1 cellular context compared by ENCODE assay signal in the genomic region with DNA sequence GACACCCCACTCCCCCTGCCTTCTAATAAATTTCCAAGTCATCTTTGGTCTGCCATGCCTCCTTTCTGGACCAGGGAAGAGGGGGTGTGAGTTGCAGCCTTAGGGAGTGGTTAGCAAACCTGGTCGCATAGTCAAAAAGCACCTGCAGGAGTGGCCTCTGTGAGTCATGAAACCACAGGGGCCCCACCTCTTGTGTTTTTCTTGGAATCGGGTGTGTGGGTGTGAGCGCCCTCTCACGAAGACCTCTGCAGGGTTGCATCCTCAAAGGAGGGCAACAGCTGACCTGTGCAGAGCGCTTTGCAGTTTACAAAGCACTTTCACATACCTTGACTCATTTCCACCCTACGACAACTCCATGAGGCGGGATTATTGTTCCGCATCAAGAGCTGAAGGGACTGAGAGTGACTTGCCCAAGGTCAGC.
TF ChIP-seq lines count a peak whose summit lies in the region.

No MANE protein-coding gene starts in this region.

TF ChIP-seq in GM12878, 131 proteins besides CTCF, POLR2A, EP300 and RAD21 (continued from another document):
- TF ChIP-seq, protein P1, sequence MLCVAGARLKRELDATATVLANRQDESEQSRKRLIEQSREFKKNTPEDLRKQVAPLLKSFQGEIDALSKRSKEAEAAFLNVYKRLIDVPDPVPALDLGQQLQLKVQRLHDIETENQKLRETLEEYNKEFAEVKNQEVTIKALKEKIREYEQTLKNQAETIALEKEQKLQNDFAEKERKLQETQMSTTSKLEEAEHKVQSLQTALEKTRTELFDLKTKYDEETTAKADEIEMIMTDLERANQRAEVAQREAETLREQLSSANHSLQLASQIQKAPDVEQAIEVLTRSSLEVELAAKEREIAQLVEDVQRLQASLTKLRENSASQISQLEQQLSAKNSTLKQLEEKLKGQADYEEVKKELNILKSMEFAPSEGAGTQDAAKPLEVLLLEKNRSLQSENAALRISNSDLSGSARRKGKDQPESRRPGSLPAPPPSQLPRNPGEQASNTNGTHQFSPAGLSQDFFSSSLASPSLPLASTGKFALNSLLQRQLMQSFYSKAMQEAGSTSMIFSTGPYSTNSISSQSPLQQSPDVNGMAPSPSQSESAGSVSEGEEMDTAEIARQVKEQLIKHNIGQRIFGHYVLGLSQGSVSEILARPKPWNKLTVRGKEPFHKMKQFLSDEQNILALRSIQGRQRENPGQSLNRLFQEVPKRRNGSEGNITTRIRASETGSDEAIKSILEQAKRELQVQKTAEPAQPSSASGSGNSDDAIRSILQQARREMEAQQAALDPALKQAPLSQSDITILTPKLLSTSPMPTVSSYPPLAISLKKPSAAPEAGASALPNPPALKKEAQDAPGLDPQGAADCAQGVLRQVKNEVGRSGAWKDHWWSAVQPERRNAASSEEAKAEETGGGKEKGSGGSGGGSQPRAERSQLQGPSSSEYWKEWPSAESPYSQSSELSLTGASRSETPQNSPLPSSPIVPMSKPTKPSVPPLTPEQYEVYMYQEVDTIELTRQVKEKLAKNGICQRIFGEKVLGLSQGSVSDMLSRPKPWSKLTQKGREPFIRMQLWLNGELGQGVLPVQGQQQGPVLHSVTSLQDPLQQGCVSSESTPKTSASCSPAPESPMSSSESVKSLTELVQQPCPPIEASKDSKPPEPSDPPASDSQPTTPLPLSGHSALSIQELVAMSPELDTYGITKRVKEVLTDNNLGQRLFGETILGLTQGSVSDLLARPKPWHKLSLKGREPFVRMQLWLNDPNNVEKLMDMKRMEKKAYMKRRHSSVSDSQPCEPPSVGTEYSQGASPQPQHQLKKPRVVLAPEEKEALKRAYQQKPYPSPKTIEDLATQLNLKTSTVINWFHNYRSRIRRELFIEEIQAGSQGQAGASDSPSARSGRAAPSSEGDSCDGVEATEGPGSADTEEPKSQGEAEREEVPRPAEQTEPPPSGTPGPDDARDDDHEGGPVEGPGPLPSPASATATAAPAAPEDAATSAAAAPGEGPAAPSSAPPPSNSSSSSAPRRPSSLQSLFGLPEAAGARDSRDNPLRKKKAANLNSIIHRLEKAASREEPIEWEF (IDR thresholded peaks at IDR 0.05; ENCODE audit: insufficient replicate concordance, low read depth, low read length), result no peak
- TF ChIP-seq POU2F2 (IDR thresholded peaks at IDR 0.05; ENCODE audit: borderline replicate concordance, low read depth, low read length) (0 out of 3 replicates have a peak, but pooled peaks have one; percentile 19), IKZF2 (IDR thresholded peaks at IDR 0.05) (peak; percentile 25 to 55; a peak in 1 of 4 replicates), EGR1 (IDR thresholded peaks at IDR 0.05; ENCODE audit: borderline replicate concordance in 1 of 2, low read depth in 2 of 2, low read length in 2 of 2) (peak in 1 of 2 experiments; percentile 65; a peak in 1 of 3 replicates), BCL11A (IDR thresholded peaks at IDR 0.05; ENCODE audit: low read depth, low read length) (peak; percentile 53; the same call in 1 of the 2 replicates), IKZF1 (conservative IDR thresholded peaks at IDR 0.05) (peak; percentile 42; the same call in 1 of the 2 replicates), MXI1 (IDR thresholded peaks at IDR 0.05; ENCODE audit: low read depth, low read length) (no peak), TCF12 (IDR thresholded peaks at IDR 0.05; ENCODE audit: low read depth, low read length) (peak; percentile 56; the same call in 1 of the 2 replicates), TCF3 (IDR thresholded peaks at IDR 0.05; ENCODE audit: borderline replicate concordance, insufficient read depth, low read depth, low read length) (peak; percentile 10; the same call in 1 of the 2 replicates), MEF2A (IDR thresholded peaks at IDR 0.05; ENCODE audit: insufficient read depth, low read depth, low read length) (0 out of 2 replicates have a peak, but pooled peaks have one; percentile 46), HDGF (IDR thresholded peaks at IDR 0.05) (no peak), CBFB (IDR thresholded peaks at IDR 0.05; ENCODE audit: low read depth) (peak; percentile 87; the same call in 1 of the 2 replicates), SMAD5 (IDR thresholded peaks at IDR 0.05; ENCODE audit: low read depth) (no peak), CREM (IDR thresholded peaks at IDR 0.05; ENCODE audit: low read depth) (peak; percentile 65; the same call in 1 of the 2 replicates), ASH2L (IDR thresholded peaks at IDR 0.05; ENCODE audit: borderline replicate concordance, low read depth) (no peak), IRF4 (IDR thresholded peaks at IDR 0.05; ENCODE audit: low read depth, low read length) (0 out of 2 replicates have a peak, but pooled peaks have one; percentile 62), NR2F1 (conservative IDR thresholded peaks at IDR 0.05) (0 out of 2 replicates have a peak, but pooled peaks have one; percentile 27), NFIC (IDR thresholded peaks at IDR 0.05; ENCODE audit: low read depth, low read length) (peak; percentile 78), FOXM1 (IDR thresholded peaks at IDR 0.05; ENCODE audit: low read depth, low read length) (peak; percentile 75; the same call in 1 of the 2 replicates), EED (IDR thresholded peaks at IDR 0.05; ENCODE audit: low read depth) (peak; percentile 62), RUNX3 (IDR thresholded peaks at IDR 0.05; ENCODE audit: low read length) (peak; percentile 92), SIN3A (IDR thresholded peaks at IDR 0.05; ENCODE audit: low read depth, low read length) (no peak)
